Comparison of ENCODE assay signal across 8 cellular contexts in the genomic region with DNA sequence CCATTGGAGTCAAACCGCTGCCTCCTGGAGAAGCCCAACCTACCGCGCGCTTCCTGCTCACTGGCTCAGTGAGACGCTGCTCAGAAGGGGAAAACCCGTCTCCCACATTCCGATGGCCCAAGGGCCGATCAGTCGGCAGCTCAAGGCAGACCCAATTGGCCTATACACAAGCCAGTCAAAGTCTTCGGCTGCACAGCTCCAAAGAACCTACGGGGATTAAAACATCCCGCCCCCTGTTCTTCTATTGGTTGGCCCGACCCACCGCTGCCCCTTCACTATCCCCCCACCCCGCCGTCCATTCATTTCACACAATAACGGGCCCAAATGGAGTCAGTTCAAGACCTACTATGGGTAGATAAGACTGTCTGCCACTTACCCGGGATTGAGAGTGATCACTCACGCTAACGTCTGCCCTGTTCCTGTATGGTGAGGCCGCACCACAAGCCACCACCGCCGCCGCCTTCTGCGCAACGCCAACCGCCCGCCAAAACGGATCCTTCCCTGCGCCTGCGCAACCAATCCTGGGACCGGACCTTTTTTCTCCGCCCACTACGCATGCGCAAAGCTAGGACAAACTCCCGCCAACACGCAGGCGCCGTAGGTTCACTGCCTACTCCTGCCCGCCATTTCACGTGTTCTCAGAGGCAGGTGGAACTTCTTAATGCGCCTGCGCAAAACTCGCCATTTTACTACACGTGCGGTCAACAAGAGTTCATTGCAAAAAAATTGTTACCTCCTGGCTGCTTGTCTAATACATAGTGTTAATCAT. TPM values are rescaled to one million over a fixed set of nuclear protein-coding genes. Genes with fewer than 3 reads are reported as not detected.
DNase-seq lines count a peak whose midpoint lies in the region; ATAC-seq lines count a peak whose summit lies in the region.

CBX5 (minus strand) TSS at position 491 of the 769 bp plus-strand sequence. CDS start 22,472 bp downstream, outside the sequence.

- ATAC-seq in GM19328 (IDR thresholded peaks at IDR 0.05; ENCODE audit: unreplicated experiment) (peak; percentile 64), HG03469 (IDR thresholded peaks at IDR 0.05; ENCODE audit: unreplicated experiment) (peak; percentile 61)

- H3K9me3 Mint-ChIP-seq in activated CD4-positive, alpha-beta T cell treated with anti-CD3 and anti-CD28 coated beads, Interleukin-2, amount 10 ng/mL, durations not matched to agents 24 days and 14 days: no peaks in the 10 kb centered on the region

- peaks cover 60% of the 10 kb centered on the region for H3K36me3 ChIP-seq in BLaER1

- H3K27me3 ChIP-seq in BLaER1: no peaks in the 10 kb centered on the region

- H3K4me3 Mint-ChIP-seq in activated CD4-positive, alpha-beta T cell treated with anti-CD3 and anti-CD28 coated beads, Interleukin-2, amount 10 ng/mL, durations not matched to agents 24 days and 14 days: no peak within 1 kb of the TSS

- intact Hi-C loops in activated CD4-positive, alpha-beta T cell treated with anti-CD3 and anti-CD28 coated beads, Interleukin-2, amount 10 ng/mL, durations not matched to agents 24 days and 14 days (cut with micrococcal nuclease): loop anchor here (1.0 to 10.0 kb wide), 6 partner anchors 39 to 705 kb away; partner anchors contain the start of genes NCKAP1L and TESPA1

- peaks cover 52% of the 10 kb centered on the region for H3K4me1 Mint-ChIP-seq in activated CD4-positive, alpha-beta T cell treated with anti-CD3 and anti-CD28 coated beads, Interleukin-2, amount 10 ng/mL, durations not matched to agents 24 days and 14 days

- peaks cover 67% of the 10 kb centered on the region for H4K20me1 ChIP-seq in BLaER1

- H3K4me3 ChIP-seq in BLaER1: peak within 1 kb of the TSS; percentile 83

- H3K4me1 ChIP-seq in BLaER1: peaks cover 63% of the 10 kb centered on the region

- H3K9ac ChIP-seq in BLaER1: peak within 1 kb of the TSS; percentile 98

- peak within 1 kb of the TSS; percentile 98 for H3K27ac ChIP-seq in BLaER1

- peak within 1 kb of the TSS; percentile 99 for H3K4me2 ChIP-seq in BLaER1

- peaks cover 22% of the 10 kb centered on the region for H3K36me3 Mint-ChIP-seq in activated CD4-positive, alpha-beta T cell treated with anti-CD3 and anti-CD28 coated beads, Interleukin-2, amount 10 ng/mL, durations not matched to agents 24 days and 14 days (ENCODE audit: low read depth)

- DNase-seq in NCI-H526 (lab: John Stamatoyannopoulos, UW) (peak; percentile 99), dedifferentiated amniotic fluid mesenchymal stem cell (ENCODE audit: extremely low spot score) (peak; percentile 100), left kidney (ENCODE audit: low read depth, low spot score) (peak; percentile 100)
- peak; percentile 100 for DNase-seq in activated CD4-positive, alpha-beta T cell treated with anti-CD3 and anti-CD28 coated beads, Interleukin-2, amount 10 ng/mL, durations not matched to agents 24 days and 14 days
- peak; percentile 99 for DNase-seq in stimulated activated CD4-positive, alpha-beta T cell treated with anti-CD3 and anti-CD28 coated beads, Interleukin-2, amount 100 ng/mL, for 24 hours

- H3K27ac Mint-ChIP-seq in activated CD4-positive, alpha-beta T cell treated with anti-CD3 and anti-CD28 coated beads, Interleukin-2, amount 10 ng/mL, durations not matched to agents 24 days and 14 days: no peak within 1 kb of the TSS

- no peaks in the 10 kb centered on the region for H3K27me3 Mint-ChIP-seq in activated CD4-positive, alpha-beta T cell treated with anti-CD3 and anti-CD28 coated beads, Interleukin-2, amount 10 ng/mL, durations not matched to agents 24 days and 14 days

- no peaks in the 10 kb centered on the region for H3K9me3 ChIP-seq in BLaER1

RNA-seq across cellular contexts. Expression of gene CBX5, which starts in this region (rescaled TPM):
- total RNA-seq in activated CD4-positive, alpha-beta T cell treated with anti-CD3 and anti-CD28 coated beads, Interleukin-2, amount 10 ng/mL, durations not matched to agents 24 days and 14 days: 108 and 113 TPM in 2 replicates

Comparison
In these comparisons a context has a peak if more than half of its experiments do, and no peak if none do; other contexts are left out.
1. Peak in every context shown above with its lines: DNase-seq, ATAC-seq, H3K4me3 ChIP-seq and H3K27ac ChIP-seq.